8 cellular contexts compared by ENCODE assay signal in genomic region chr9:22009563-22009867, GRCh38. TPM values are rescaled to one million over a fixed set of nuclear protein-coding genes. Genes with fewer than 3 reads are reported as not detected.
DNase-seq lines count a peak whose midpoint lies in the region; ATAC-seq and TF ChIP-seq lines count a peak whose summit lies in the region.

No MANE protein-coding gene starts in this region.

- H3K27me3 ChIP-seq in stomach = peaks cover 12 to 70% (median 19%) of the 10 kb centered on the region in 3 donors

- H3K79me2 ChIP-seq in OCI-LY7 (ENCODE audit: insufficient read depth, low read depth, low read length) = peaks cover 40% of the 10 kb centered on the region; the same call in 1 of the 2 replicates

- ATAC-seq in GM21786 (IDR thresholded peaks at IDR 0.05; ENCODE audit: unreplicated experiment) = peak; percentile 15

- no peak for TF ChIP-seq CTCF in GM12865 (IDR thresholded peaks at IDR 0.05; ENCODE audit: insufficient read depth, low read depth, low read length, missing control alignments)
- no peak for TF ChIP-seq CTCF in OCI-LY7 (conservative IDR thresholded peaks at IDR 0.05; ENCODE audit: low read length)
- peak; percentile 26 for TF ChIP-seq CTCF in foreskin fibroblast (IDR thresholded peaks at IDR 0.05; ENCODE audit: low read depth, low read length)
- TF ChIP-seq CTCF in stomach (IDR thresholded peaks at IDR 0.05) = no peak

- no peaks in the 10 kb centered on the region for H3K9me2 ChIP-seq in OCI-LY7 (ENCODE audit: insufficient read depth, low read length)

- 0 out of 2 replicates have a peak, but pooled peaks cover 7% of the 10 kb centered on the region for H4K20me1 ChIP-seq in OCI-LY7 (ENCODE audit: insufficient read depth, low read length)

- peak overlapping the region; percentile 61; the same call in 1 of the 2 replicates for H3K4me3 ChIP-seq in GM12865 (ENCODE audit: low read depth, low read length)
- peak overlapping the region; percentile 73 for H3K4me3 ChIP-seq in OCI-LY7 (ENCODE audit: low read depth, low read length, poor library complexity, severe bottlenecking)
- peak overlapping the region; percentile 51 to 69 for H3K4me3 ChIP-seq in foreskin fibroblast (ENCODE audit: low read depth in 1 of 2, low read length in 2 of 2)
- H3K4me3 ChIP-seq in stomach = peak overlapping the region; percentile 51 to 85 (median 75)

- H3K4me2 ChIP-seq in OCI-LY7 (ENCODE audit: low read length) = peak overlapping the region; percentile 94

- intact Hi-C loops in OCI-LY7 (cut with micrococcal nuclease; ENCODE audit: unreplicated experiment) (no loop called here), stomach (cut with DNase I; ENCODE audit: low total_unique reads) (loop anchor here (10.0 kb wide), 1 partner anchor 195 kb away; no protein-coding TSS in a partner anchor)

- no peak for TF ChIP-seq POLR2A in stomach (IDR thresholded peaks at IDR 0.05)

- BruUV-seq in OCI-LY7 (replicated peaks; lab: Mats Ljungman, UMichigan) = no TSS peak

- CTCF ChIA-PET in OCI-LY7 (lab: Charles Lee; ENCODE audit: unreplicated experiment) = no interaction called here

- DNase-seq in GM12865 (ENCODE audit: low read depth) (no peak), OCI-LY7 (ENCODE audit: low spot score) (no peak), foreskin fibroblast (no peak), stomach (no peak), RPMI8226 (no peak), cerebellar cortex (ENCODE audit: low spot score) (no peak), SK-N-DZ (ENCODE audit: low spot score) (no peak)

- no peaks in the 10 kb centered on the region for H3K9me3 ChIP-seq in OCI-LY7 (ENCODE audit: low read length)
- H3K9me3 ChIP-seq in stomach = no peaks in the 10 kb centered on the region

- H3K27ac ChIP-seq in OCI-LY7 (ENCODE audit: low read depth, low read length, poor library complexity, severe bottlenecking) = no peak overlapping the region
- H3K27ac ChIP-seq in stomach = peak overlapping the region; percentile 31 to 92 (median 88)

- 3 to 9% (median 5%) methylated on average over 5 of the region's 5 CpGs for WGBS in stomach, 5 donors

- peaks cover 26% of the 10 kb centered on the region for H3K36me3 ChIP-seq in OCI-LY7 (ENCODE audit: insufficient read depth, low read length)
- H3K36me3 ChIP-seq in stomach = no peaks in the 10 kb centered on the region

- no peak for TF ChIP-seq EP300 in stomach (IDR thresholded peaks at IDR 0.05)

- H3K4me1 ChIP-seq in OCI-LY7 (ENCODE audit: insufficient read depth, low read length, poor library complexity, severe bottlenecking) = peaks cover 36% of the 10 kb centered on the region
- peaks cover 10 to 33% (median 25%) of the 10 kb centered on the region in 4 donors for H3K4me1 ChIP-seq in stomach

- POLR2A ChIA-PET in OCI-LY7 (lab: Charles Lee) = interaction anchor here (0.8 to 3.7 kb wide), 6 partner anchors 16 to 1081 kb away, joined by 3 to 34 read pairs (median 7); partner anchors contain the start of genes CDKN2A and CDKN2B-AS1

- peak overlapping the region; percentile 74; the same call in 1 of the 2 replicates for H2AFZ ChIP-seq in OCI-LY7 (ENCODE audit: low read length)

RNA-seq across cellular contexts. Expression of gene CDKN2B, which starts 0.4 kb away (rescaled TPM):
- 2.0 TPM in 2 replicates for total RNA-seq in OCI-LY7 (2014; rRNA removed; shearing (Covaris generic))
- total RNA-seq in OCI-LY7 (2022) (3.7 and 4.7 TPM in 2 replicates), stomach (100 to 1,000 TPM in 1 of 5 donors, 1 to 10 TPM in 2, under 1 TPM in 1, not detected in 1; 0.58 to 152 (median 3.6) TPM)
- polyA plus RNA-seq in stomach = 10 to 100 TPM in 1 of 3 donors, 1 to 10 TPM in 2; 4.7 to 12.8 (median 8.6) TPM
- 0.50 and 0.61 TPM in 2 replicates for polyA plus RNA-seq in SK-N-DZ (2014; cell fraction: cytosol; rRNA removed)
- polyA plus RNA-seq in SK-N-DZ (2014; cell fraction: nucleus; rRNA removed) = 0.06 and 0.09 TPM in 2 replicates

RNA-seq across cellular contexts. Expression of gene CDKN2B-AS1, which starts 14.9 kb away (rescaled TPM):
- 20.2 and 24.3 TPM in 2 replicates for total RNA-seq in OCI-LY7 (2014; rRNA removed; shearing (Covaris generic))
- 19.4 and 20.4 TPM in 2 replicates for total RNA-seq in OCI-LY7 (2022)
- 1 to 10 TPM in 2 of 5 donors, under 1 TPM in 1, not detected in 2; 0.73 to 1.6 (median 1.4) TPM for total RNA-seq in stomach
- polyA plus RNA-seq in stomach = 1 to 10 TPM in 1 of 3 donors, under 1 TPM in 1, not detected in 1; 0.48 to 1.1 TPM
- 1.1 and 1.6 TPM in 2 replicates for polyA plus RNA-seq in SK-N-DZ (2014; cell fraction: cytosol; rRNA removed)
- polyA plus RNA-seq in SK-N-DZ (2014; cell fraction: nucleus; rRNA removed) = 1.6 and 4.5 TPM in 2 replicates

RNA-seq across cellular contexts. Expression of gene CDKN2A, which starts 15.3 kb away (rescaled TPM):
- total RNA-seq in OCI-LY7 (2014; rRNA removed; shearing (Covaris generic)) = 216 TPM in 2 replicates
- 145 and 148 TPM in 2 replicates for total RNA-seq in OCI-LY7 (2022)
- total RNA-seq in stomach = 10 to 100 TPM in 1 of 5 donors, under 1 TPM in 1, not detected in 3; 0.73 to 47.3 TPM
- polyA plus RNA-seq in stomach = 1 to 10 TPM in 2 of 3 donors, not detected in 1; 1.9 to 3.2 TPM
- 46.1 and 50.1 TPM in 2 replicates for polyA plus RNA-seq in SK-N-DZ (2014; cell fraction: cytosol; rRNA removed)
- 42.5 and 53.2 TPM in 2 replicates for polyA plus RNA-seq in SK-N-DZ (2014; cell fraction: nucleus; rRNA removed)

Comparison
In these comparisons a context has a peak if more than half of its experiments do, and no peak if none do; other contexts are left out.
1. RNA of gene CDKN2B-AS1, which starts 14.9 kb away (total RNA-seq): 19.4 to 24.3 TPM in OCI-LY7; 0.73 to 1.6 TPM in stomach; every median in the first group is over 4 times any median in the second.
2. Peak in every context shown above with its lines, with median percentiles within 50 percentile points of each other: H3K4me3 ChIP-seq.